9 cellular contexts compared by ENCODE assay signal in the genomic region with DNA sequence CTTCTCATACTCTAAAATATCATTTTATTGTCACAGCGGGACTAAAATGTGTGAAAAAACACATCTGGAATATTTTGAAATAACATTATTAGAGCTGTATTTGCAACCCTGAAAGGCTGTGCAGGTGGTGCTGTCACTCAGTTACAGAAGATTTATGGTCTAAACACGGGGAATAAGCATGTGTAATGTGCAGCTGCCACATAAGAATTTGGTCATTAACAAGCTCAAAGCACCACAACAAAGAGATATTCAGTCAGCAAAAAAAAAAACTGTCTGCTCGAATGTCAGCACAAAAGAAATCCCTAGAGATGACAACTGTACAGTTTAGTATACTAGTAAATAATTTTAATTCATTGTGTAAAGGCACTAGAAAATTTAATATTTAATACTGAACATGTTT. TPM values are rescaled to one million over a fixed set of nuclear protein-coding genes. Genes with fewer than 3 reads are reported as not detected.
DNase-seq lines count a peak whose midpoint lies in the region; ATAC-seq, FAIRE-seq and TF ChIP-seq lines count a peak whose summit lies in the region.
"Had no signal": no experiment of that assay in that cellular context is flagged by ENCODE, and none has a peak within 500 bp of the region (broad histone marks: within the 10 kb centered on the region; RNA-seq: fewer than 3 reads in every experiment).

No MANE protein-coding gene starts in this region.

- intact Hi-C loops in pancreas (cut with DNase I) (no loop called here), esophagus squamous epithelium (cut with DNase I) (no loop called here)

- H3K36me3 ChIP-seq in pancreas (no peaks in the 10 kb centered on the region), esophagus squamous epithelium (no peaks in the 10 kb centered on the region)

- no peak for TF ChIP-seq POLR2A in esophagus squamous epithelium (IDR thresholded peaks at IDR 0.05)

- DNase-seq in Jurkat, Clone E6-1 (ENCODE audit: low read depth, low spot score), result peak; percentile 87
- peak; percentile 17 for DNase-seq in NCI-H2081 treated with DMSO at 0.1 percent for 48 hours (lab: John Stamatoyannopoulos, UW)
- peak in 5 of 34 experiments; percentile 5 to 36 (median 15) for DNase-seq in T-cell
- no peak for DNase-seq in pancreas
- no peak for DNase-seq in GM19239 (ENCODE audit: insufficient read length, low spot score)
- no peak for DNase-seq in esophagus squamous epithelium (lab: John Stamatoyannopoulos, UW)
- DNase-seq: activated B cell treated with CpG ODN at 0.5 μM for 24 hours had no signal

- H3K4me3 ChIP-seq in Jurkat, Clone E6-1 (ENCODE audit: low read length), result no peak overlapping the region
- no peak overlapping the region for H3K4me3 ChIP-seq in pancreas
- no peak overlapping the region for H3K4me3 ChIP-seq in esophagus squamous epithelium

- FAIRE-seq in pancreas (lab: Jason Lieb, UNC) (no peak), GM19239 (lab: Jason Lieb, UNC) (no peak)

- peaks cover 40% of the 10 kb centered on the region for H3K36me3 Mint-ChIP-seq in T-cell

- ATAC-seq in T-cell (replicated peaks in 1 of 4) (peak; percentile 23 to 69 (median 32)), pancreas (peak; percentile 32 to 66 (median 42)), HG02642 (IDR thresholded peaks at IDR 0.05; ENCODE audit: poor library complexity, unreplicated experiment) (no peak)

- POLR2A ChIA-PET in T-cell (lab: Charles Lee), result interaction anchor here (0.6 to 1.6 kb wide), 4 partner anchors 9 to 130 kb away, joined by 3 to 6 read pairs (median 4); no protein-coding TSS in a partner anchor

- H3K27ac ChIP-seq in pancreas, result no peak overlapping the region
- no peak overlapping the region for H3K27ac ChIP-seq in esophagus squamous epithelium
- H3K27ac ChIP-seq: epithelial cell of prostate had no signal

- H3K27me3 ChIP-seq in pancreas (no peaks in the 10 kb centered on the region), esophagus squamous epithelium (no peaks in the 10 kb centered on the region)

- peaks cover 0 to 8% (median 5%) of the 10 kb centered on the region in 3 donors for H3K9me3 Mint-ChIP-seq in T-cell

- TF ChIP-seq CTCF in pancreas (IDR thresholded peaks at IDR 0.05) (no peak), esophagus squamous epithelium (IDR thresholded peaks at IDR 0.05) (no peak)

- H3K27me3 Mint-ChIP-seq in T-cell, result no peaks in the 10 kb centered on the region
- H3K27me3 Mint-ChIP-seq: activated B cell treated with CpG ODN at 0.5 μM for 24 hours had no signal

- peak overlapping the region; percentile 72 to 89 for H3K27ac Mint-ChIP-seq in T-cell
- H3K27ac Mint-ChIP-seq: activated B cell treated with CpG ODN at 0.5 μM for 24 hours had no signal

- no peaks in the 10 kb centered on the region for H3K9me3 ChIP-seq in pancreas
- no peaks in the 10 kb centered on the region for H3K9me3 ChIP-seq in esophagus squamous epithelium

- H3K4me1 ChIP-seq in pancreas, result peaks cover 4 to 15% (median 13%) of the 10 kb centered on the region in 3 donors
- peaks cover 0 to 31% (median 9%) of the 10 kb centered on the region in 3 donors for H3K4me1 ChIP-seq in esophagus squamous epithelium

- 14 to 18% methylated on average over 3 of the region's 3 CpGs for WGBS in pancreas, 2 donors
- 52 to 53% methylated on average over 3 of the region's 3 CpGs for WGBS in esophagus squamous epithelium, 2 donors

- H3K4me3 Mint-ChIP-seq in T-cell, result peak overlapping the region in 1 of 3 donors; percentile 50
- H3K4me3 Mint-ChIP-seq: activated B cell treated with CpG ODN at 0.5 μM for 24 hours had no signal

- H3K4me1 Mint-ChIP-seq in T-cell, result peaks cover 97 to 100% (median 98%) of the 10 kb centered on the region in 3 donors

- CTCF ChIA-PET in T-cell (lab: Charles Lee), result interaction anchor here in 1 of 2 donors (0.8 to 1.7 kb wide), 5 partner anchors 13 to 105 kb away, joined by 3 to 4 read pairs (median 3); no protein-coding TSS in a partner anchor

RNA-seq across cellular contexts. Expression of a gene that starts 31.3 kb away (rescaled TPM):
- 148 TPM for polyA plus RNA-seq in Jurkat, Clone E6-1 (2012; ENCODE audit: insufficient read depth, insufficient read length)
- total RNA-seq in T-cell (100 to 1,000 TPM; 361 to 469 (median 428) TPM), pancreas (100 to 1,000 TPM in 2 of 6 donors, 10 to 100 TPM in 4; 41.9 to 122 (median 63.0) TPM), esophagus squamous epithelium (100 to 1,000 TPM in 3 of 4 donors, 10 to 100 TPM in 1; 53.2 to 152 (median 128) TPM)
- polyA plus RNA-seq in pancreas, result 10 to 100 TPM; 18.7 to 39.0 TPM

Comparison
In these comparisons a context has a peak if more than half of its experiments do, and no peak if none do; other contexts are left out.
1. DNase-seq: peak in Jurkat, Clone E6-1 (single experiment) and NCI-H2081 treated with DMSO at 0.1 percent for 48 hours (single experiment); none in pancreas (0 of 6), GM19239 (single experiment) and esophagus squamous epithelium (single experiment).